22 cellular contexts compared by ENCODE assay signal in genomic region chr9:90775657-90776056, GRCh38.
"Had no signal": no experiment of that assay in that cellular context is flagged by ENCODE, and none has a peak within 500 bp of the region (broad histone marks: within the 10 kb centered on the region; RNA-seq: fewer than 3 reads in every experiment).

No MANE protein-coding gene starts in this region.

- H3K9me3 ChIP-seq: gastroesophageal sphincter, heart left ventricle, psoas muscle, right atrium auricular region, tibial artery had no signal

- H3K27me3 ChIP-seq: gastroesophageal sphincter, right atrium auricular region, tibial artery had no signal

- H3K4me3 ChIP-seq: coronary artery, gastroesophageal sphincter, heart left ventricle, psoas muscle, right atrium auricular region, tibial artery had no signal

- H3K36me3 ChIP-seq: gastroesophageal sphincter, heart left ventricle, right atrium auricular region, tibial artery had no signal

- DNase-seq: activated B cell treated with CpG ODN at 0.5 μM for 24 hours; activated CD4-positive, alpha-beta memory T cell treated with anti-CD3 and anti-CD28 coated beads, Interleukin-2, amount 10 ng/mL, durations not matched to agents 7 days and 5 days; activated CD4-positive, alpha-beta T cell treated with anti-CD3 and anti-CD28 coated beads for 48 hours; activated effector memory CD4-positive, alpha-beta T cell treated with Interleukin-2 at 50 U/mL for 16 hours; activated naive CD4-positive, alpha-beta T cell treated with anti-CD3 and anti-CD28 coated beads, Interleukin-2, amount 10 ng/mL, durations not matched to agents 7 days and 5 days; activated T-cell treated with anti-CD3 and anti-CD28 coated beads, Interleukin-2, amount 50 U/mL, for 72 hours; cerebellar nuclear complex; heart left ventricle; islet precursor cell; left cardiac atrium; midbrain; psoas muscle; stimulated activated CD4-positive, alpha-beta T cell treated with anti-CD3 and anti-CD28 coated beads, Interleukin-12 subunit alpha, Interleukin-12 subunit beta, amount 100 ng/mL, for 4 hours; stimulated activated CD4-positive, alpha-beta T cell treated with anti-CD3 and anti-CD28 coated beads, Interleukin-4, amount 100 ng/mL, for 4 hours; stimulated activated naive CD8-positive, alpha-beta T cell treated with anti-CD3 and anti-CD28 coated beads, Interleukin-15, amount 100 ng/mL, for 72 hours; T-helper 9 cell; tibial artery had no signal

- H3K4me1 ChIP-seq: gastroesophageal sphincter, psoas muscle, right atrium auricular region, tibial artery had no signal

- ATAC-seq: activated T-cell treated with anti-CD3 and anti-CD28 coated beads, Interleukin-2, amount 50 U/mL, for 72 hours; gastroesophageal sphincter; heart left ventricle; left cardiac atrium; natural killer cell treated with Interleukin-12 subunit alpha and Interleukin-12 subunit beta and Interleukin-15 and Interleukin-18, amount 100 ng/mL, for 72 hours; psoas muscle; stimulated activated naive CD8-positive, alpha-beta T cell treated with anti-CD3 and anti-CD28 coated beads, Interleukin-15, amount 100 ng/mL, for 72 hours had no signal

- H3K27ac ChIP-seq: coronary artery, epithelial cell of prostate, gastroesophageal sphincter, heart left ventricle, psoas muscle, right atrium auricular region, tibial artery had no signal
